ENCODE assay signal across 24 cellular contexts in the genomic region with DNA sequence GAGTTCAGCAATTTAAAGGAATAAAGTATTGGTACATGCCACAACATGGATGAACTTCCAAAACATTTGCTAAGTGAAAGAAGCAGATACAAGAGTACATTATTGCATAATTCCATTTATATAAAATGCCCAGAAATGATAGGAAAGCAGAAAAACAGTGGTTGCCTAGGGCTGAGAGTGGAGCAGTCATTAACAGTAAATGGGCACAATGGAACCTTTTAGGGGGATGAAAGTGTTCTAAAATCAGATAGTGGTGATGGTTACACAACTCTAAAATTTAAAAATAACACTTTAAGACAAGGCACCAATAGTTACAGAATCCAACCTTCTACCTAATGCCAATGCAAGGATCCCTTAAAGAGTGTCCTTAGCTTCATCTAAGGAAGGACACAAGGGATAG. TPM values are rescaled to one million over a fixed set of nuclear protein-coding genes. Genes with fewer than 3 reads are reported as not detected.
DNase-seq lines count a peak whose midpoint lies in the region; ATAC-seq, FAIRE-seq and TF ChIP-seq lines count a peak whose summit lies in the region.
"Had no signal": no experiment of that assay in that cellular context is flagged by ENCODE, and none has a peak within 500 bp of the region (broad histone marks: within the 10 kb centered on the region; RNA-seq: fewer than 3 reads in every experiment).

No MANE protein-coding gene starts in this region.

- no peaks in the 10 kb centered on the region for H3K9me3 ChIP-seq in K562 (replicated peaks; ENCODE audit: control insufficient read depth, insufficient read depth, low read depth, low read length)
- H3K9me3 ChIP-seq: A549 had no signal

- DNase-seq in activated naive CD4-positive, alpha-beta T cell treated with anti-CD3 and anti-CD28 coated beads for 36 hours = no peak
- no peak for DNase-seq in activated naive CD4-positive, alpha-beta T cell treated with anti-CD3 and anti-CD28 coated beads, Interleukin-2, amount 10 ng/mL, durations not matched to agents 7 days and 5 days
- DNase-seq in COLO829 (ENCODE audit: low spot score) (peak; percentile 24), K562 (ENCODE audit: extremely low read depth in 1 of 4, low spot score in 3 of 4) (no peak), GM10248 (ENCODE audit: extremely low spot score) (no peak), cerebellar cortex (ENCODE audit: low spot score) (no peak)
- no peak for DNase-seq in naive thymus-derived CD8-positive, alpha-beta T cell
- DNase-seq: CD4-positive, alpha-beta memory T cell; H9; HFFc6; KG1; NCI-H1105 treated with DMSO at 0.1 percent for 48 hours; NCI-H2029 treated with DMSO at 0.1 percent for 48 hours; NCI-H226; NCI-H510A treated with DMSO at 0.1 percent for 48 hours; NCI-H748 treated with DMSO at 0.1 percent for 48 hours; PC-9; RPMI8226; SHP77 had no signal

- H3K27me3 ChIP-seq in K562 (ENCODE audit: control insufficient read depth in 2 of 2, insufficient read depth in 2 of 2, low read length in 2 of 2) = no peaks in the 10 kb centered on the region

- peaks cover 2% of the 10 kb centered on the region; the same call in 1 of the 2 replicates for H4K20me1 ChIP-seq in K562 (replicated peaks; ENCODE audit: control insufficient read depth, insufficient read depth, low read length)

- H3K4me1 ChIP-seq in K562 (replicated peaks in 1 of 2; ENCODE audit: control insufficient read depth in 2 of 2, insufficient read depth in 2 of 2, low read length in 2 of 2) = peaks cover 2% of the 10 kb centered on the region in 2 experiments; a peak in 3 of 5 replicates

- peaks cover 16% of the 10 kb centered on the region for H3K36me3 Mint-ChIP-seq in activated naive CD4-positive, alpha-beta T cell treated with anti-CD3 and anti-CD28 coated beads for 36 hours (ENCODE audit: low read depth)
- peaks cover 24% of the 10 kb centered on the region for H3K36me3 Mint-ChIP-seq in activated naive CD4-positive, alpha-beta T cell treated with anti-CD3 and anti-CD28 coated beads, Interleukin-2, amount 10 ng/mL, durations not matched to agents 7 days and 5 days
- H3K36me3 Mint-ChIP-seq in naive thymus-derived CD8-positive, alpha-beta T cell = peaks cover 9 to 16% (median 12%) of the 10 kb centered on the region in 3 donors

- FAIRE-seq in K562 (lab: Jason Lieb, UNC) = no peak
- FAIRE-seq: A549, GM18507, GM19239 had no signal

- no peak for TF ChIP-seq RAD21 in K562 (CRISPR knock-in tag; conservative IDR thresholded peaks at IDR 0.05 in 1 of 2, IDR thresholded peaks at IDR 0.05 in 1 of 2)

- no peak overlapping the region for H2AFZ ChIP-seq in K562 (ENCODE audit: low read depth, low read length)
- H2AFZ ChIP-seq: PC-9 had no signal

- ATAC-seq in K562 (no peak), GM21717 (IDR thresholded peaks at IDR 0.05; ENCODE audit: unreplicated experiment) (no peak)
- no peak for ATAC-seq in naive thymus-derived CD8-positive, alpha-beta T cell
- ATAC-seq: A549 had no signal

- no peak overlapping the region for H3K4me2 ChIP-seq in K562 (ENCODE audit: insufficient read depth, low read length)
- H3K4me2 ChIP-seq: A549, PC-9 had no signal

- TF ChIP-seq EP300 in K562 (IDR thresholded peaks at IDR 0.05; ENCODE audit: low read length) = no peak

- H3K27ac ChIP-seq in K562 (ENCODE audit: extremely low read depth, low read depth, low read length) = no peak overlapping the region
- H3K27ac ChIP-seq: A549, PC-9, SK-N-MC had no signal

- no peaks in the 10 kb centered on the region for H3K9me3 Mint-ChIP-seq in activated naive CD4-positive, alpha-beta T cell treated with anti-CD3 and anti-CD28 coated beads for 36 hours
- peaks cover 3% of the 10 kb centered on the region for H3K9me3 Mint-ChIP-seq in activated naive CD4-positive, alpha-beta T cell treated with anti-CD3 and anti-CD28 coated beads, Interleukin-2, amount 10 ng/mL, durations not matched to agents 7 days and 5 days
- no peaks in the 10 kb centered on the region for H3K9me3 Mint-ChIP-seq in naive thymus-derived CD8-positive, alpha-beta T cell
- H3K9me3 Mint-ChIP-seq: CD4-positive, alpha-beta memory T cell; HFFc6 had no signal

- intact Hi-C loops in activated naive CD4-positive, alpha-beta T cell treated with anti-CD3 and anti-CD28 coated beads for 36 hours (cut with micrococcal nuclease) = no loop called here
- intact Hi-C loops in K562 (cut with micrococcal nuclease) = no loop called here

- H3K79me2 ChIP-seq in K562 (ENCODE audit: control insufficient read depth, insufficient read depth, low read length) = peaks cover 96% of the 10 kb centered on the region

- in situ Hi-C loops in K562 (cut with MboI) = no loop called here

- POLR2A ChIA-PET in K562 (lab: Yijun Ruan, JAX) = no interaction called here
- POLR2A ChIA-PET in naive thymus-derived CD8-positive, alpha-beta T cell (lab: Charles Lee) = no interaction called here
- POLR2A ChIA-PET in GM10248 (lab: Yijun Ruan, JAX) = no interaction called here

- no peak overlapping the region for H3K4me3 ChIP-seq in K562
- H3K4me3 ChIP-seq: A549, PC-9, SK-N-MC had no signal

- no TSS peak for BruUV-seq in K562 (replicated peaks; lab: Mats Ljungman, UMichigan)

- H3K4me1 Mint-ChIP-seq in activated naive CD4-positive, alpha-beta T cell treated with anti-CD3 and anti-CD28 coated beads for 36 hours (ENCODE audit: low read depth) = peaks cover 59% of the 10 kb centered on the region
- H3K4me1 Mint-ChIP-seq in activated naive CD4-positive, alpha-beta T cell treated with anti-CD3 and anti-CD28 coated beads, Interleukin-2, amount 10 ng/mL, durations not matched to agents 7 days and 5 days = peaks cover 27% of the 10 kb centered on the region
- peaks cover 23 to 81% (median 68%) of the 10 kb centered on the region in 4 donors for H3K4me1 Mint-ChIP-seq in naive thymus-derived CD8-positive, alpha-beta T cell

- no peak overlapping the region for H3K9ac ChIP-seq in K562 (ENCODE audit: insufficient read depth in 1 of 2, low read depth in 2 of 2, low read length in 2 of 2)

- TF ChIP-seq POLR2A in K562 (conservative IDR thresholded peaks at IDR 0.05) = no peak

- no peak overlapping the region for H3K4me3 Mint-ChIP-seq in activated naive CD4-positive, alpha-beta T cell treated with anti-CD3 and anti-CD28 coated beads for 36 hours
- H3K4me3 Mint-ChIP-seq in activated naive CD4-positive, alpha-beta T cell treated with anti-CD3 and anti-CD28 coated beads, Interleukin-2, amount 10 ng/mL, durations not matched to agents 7 days and 5 days = no peak overlapping the region
- H3K4me3 Mint-ChIP-seq in naive thymus-derived CD8-positive, alpha-beta T cell = peak overlapping the region in 4 of 10 donors; percentile 12 to 48 (median 22)
- H3K4me3 Mint-ChIP-seq: H9, HFFc6 had no signal

- no peaks in the 10 kb centered on the region for H3K9me1 ChIP-seq in K562 (ENCODE audit: control insufficient read depth, insufficient read depth, low read length)

- H3K27ac Mint-ChIP-seq in activated naive CD4-positive, alpha-beta T cell treated with anti-CD3 and anti-CD28 coated beads for 36 hours = peak overlapping the region; percentile 20
- no peak overlapping the region for H3K27ac Mint-ChIP-seq in activated naive CD4-positive, alpha-beta T cell treated with anti-CD3 and anti-CD28 coated beads, Interleukin-2, amount 10 ng/mL, durations not matched to agents 7 days and 5 days
- peak overlapping the region in 8 of 10 donors; percentile 0 to 90 (median 48) for H3K27ac Mint-ChIP-seq in naive thymus-derived CD8-positive, alpha-beta T cell
- H3K27ac Mint-ChIP-seq: H9, HFFc6 had no signal

- H3K27me3 Mint-ChIP-seq in activated naive CD4-positive, alpha-beta T cell treated with anti-CD3 and anti-CD28 coated beads for 36 hours (ENCODE audit: low read depth) = no peaks in the 10 kb centered on the region
- no peaks in the 10 kb centered on the region for H3K27me3 Mint-ChIP-seq in activated naive CD4-positive, alpha-beta T cell treated with anti-CD3 and anti-CD28 coated beads, Interleukin-2, amount 10 ng/mL, durations not matched to agents 7 days and 5 days
- H3K27me3 Mint-ChIP-seq in naive thymus-derived CD8-positive, alpha-beta T cell = no peaks in the 10 kb centered on the region
- H3K27me3 Mint-ChIP-seq: CD4-positive, alpha-beta memory T cell had no signal

- no peak for TF ChIP-seq CTCF in K562 (IDR thresholded peaks at IDR 0.05 in 2 of 3, conservative IDR thresholded peaks at IDR 0.05 in 1 of 3; ENCODE audit: insufficient read depth in 2 of 3, low read depth in 1 of 3, low read length in 3 of 3)
- TF ChIP-seq CTCF in GM10248 (IDR thresholded peaks at IDR 0.05; ENCODE audit: control extremely low read depth, extremely low read depth, low read depth, missing control alignments) = no peak

- CTCF ChIA-PET in activated naive CD4-positive, alpha-beta T cell treated with anti-CD3 and anti-CD28 coated beads for 36 hours (lab: Charles Lee) = no interaction called here
- CTCF ChIA-PET in activated naive CD4-positive, alpha-beta T cell treated with anti-CD3 and anti-CD28 coated beads, Interleukin-2, amount 10 ng/mL, durations not matched to agents 7 days and 5 days (lab: Charles Lee) = no interaction called here
- CTCF ChIA-PET in K562 (lab: Yijun Ruan, JAX; ENCODE audit: low intra/inter-chr PET ratio) = no interaction called here
- CTCF ChIA-PET in GM10248 (lab: Yijun Ruan, JAX) = no interaction called here

- H3K36me3 ChIP-seq in K562 (ENCODE audit: control insufficient read depth, insufficient read depth, low read length) = no peaks in the 10 kb centered on the region

TF ChIP-seq in K562, 482 proteins besides CTCF, POLR2A, EP300 and RAD21 (continues in another document):
- TF ChIP-seq CEBPB (tag; IDR thresholded peaks at IDR 0.05) = peak; percentile 34

RNA-seq across cellular contexts. Expression of a gene that starts 34.6 kb away (rescaled TPM):
- 10 to 100 TPM; 40.6 to 42.7 TPM for total RNA-seq in activated naive CD4-positive, alpha-beta T cell treated with anti-CD3 and anti-CD28 coated beads for 36 hours
- 13.8 and 29.6 TPM in 2 replicates for total RNA-seq in K562 (2011; cell fraction: chromatin; rRNA removed; ENCODE audit: low replicate concordance)
- total RNA-seq in K562 (2011; cell fraction: nucleolus; rRNA removed) = 8.7 and 10.1 TPM in 2 replicates
- 15.4 and 17.9 TPM in 2 replicates for total RNA-seq in K562 (2011; cell fraction: nucleoplasm; rRNA removed)
- 5.9 and 6.0 TPM in 2 replicates for total RNA-seq in K562 (2014; rRNA removed)
- total RNA-seq in K562 (2014; rRNA removed; fragmentation: Illumina TruSeq; extraction: Trizol) = 11.3 and 11.6 TPM in 2 replicates
- total RNA-seq in K562 (2015; rRNA removed; fragmentation: Illumina TruSeq; extraction: Trizol) = 11.1 and 12.6 TPM in 2 replicates
- total RNA-seq in K562 (2021) = 19.9 TPM in 2 replicates
- 8.3 and 9.1 TPM in 2 replicates for polyA plus RNA-seq in K562 (2011; rRNA removed)
- 2.5 and 6.9 TPM in 2 replicates for polyA plus RNA-seq in K562 (2011; cell fraction: cytosol; rRNA removed)
- polyA plus RNA-seq in K562 (2011; cell fraction: nucleus; rRNA removed) = 5.2 and 5.8 TPM in 2 replicates
- polyA plus RNA-seq in K562 (2012) = 10.3 and 11.0 TPM in 2 replicates
- 13.5 and 14.1 TPM in 2 replicates for polyA plus RNA-seq in K562 (2014; fragmentation: Illumina TruSeq; extraction: Trizol)
- 1 to 10 TPM; 1.9 to 2.2 TPM for polyA plus RNA-seq in K562 (2014; fragmentation: Nextera tagmentation; extraction: Ambion mirVana)
- polyA plus RNA-seq in K562 (2014; rRNA removed) = 6.1 and 6.5 TPM in 2 replicates
- 31.5 and 33.7 TPM in 2 replicates for polyA minus RNA-seq in K562 (2011; rRNA and poly(A)+ RNA removed)
- polyA minus RNA-seq in K562 (2011; cell fraction: cytosol; rRNA and poly(A)+ RNA removed) = 8.0 and 12.7 TPM in 2 replicates
- 6.3 and 11.6 TPM in 2 replicates for polyA minus RNA-seq in K562 (2011; cell fraction: nucleus; rRNA and poly(A)+ RNA removed)
- 100 to 1,000 TPM in 1 of 2 experiments, 10 to 100 TPM in 1; 96.6 to 100 TPM for total RNA-seq in naive thymus-derived CD8-positive, alpha-beta T cell
- 10 to 100 TPM; 28.7 to 41.1 (median 38.9) TPM for polyA plus RNA-seq in naive thymus-derived CD8-positive, alpha-beta T cell
